9 cellular contexts compared by ENCODE assay signal in the genomic region with DNA sequence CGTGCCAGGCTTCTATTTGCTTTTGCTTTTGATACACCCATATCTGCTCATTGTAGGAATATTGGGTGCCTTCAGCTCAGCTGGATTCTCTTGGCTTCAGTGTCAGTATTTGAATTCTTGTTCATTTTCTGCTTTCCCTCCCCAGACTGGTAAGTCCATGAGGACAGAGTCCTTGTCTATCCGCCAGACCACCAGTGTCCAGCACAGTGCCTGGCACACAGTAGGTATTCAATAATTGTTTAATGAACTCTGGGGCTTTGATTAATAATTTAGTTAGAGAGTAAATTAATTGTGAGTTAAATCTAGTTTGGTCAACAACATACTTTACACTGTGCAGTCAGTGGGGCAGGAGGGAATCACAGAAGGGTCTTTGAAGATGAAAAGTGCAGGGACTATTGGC.
DNase-seq lines count a peak whose midpoint lies in the region; ATAC-seq and TF ChIP-seq lines count a peak whose summit lies in the region.
"Had no signal": no experiment of that assay in that cellular context is flagged by ENCODE, and none has a peak within 500 bp of the region (broad histone marks: within the 10 kb centered on the region; RNA-seq: fewer than 3 reads in every experiment).

No MANE protein-coding gene starts in this region.

- H3K36me3 Mint-ChIP-seq in central memory CD8-positive, alpha-beta T cell (ENCODE audit: insufficient read depth): peaks cover 3% of the 10 kb centered on the region
- H3K36me3 Mint-ChIP-seq in naive thymus-derived CD8-positive, alpha-beta T cell: no peaks in the 10 kb centered on the region

- H2AFZ ChIP-seq in KMS-11 (ENCODE audit: low read depth): peak overlapping the region; percentile 72; the same call in 1 of the 2 replicates

- H3K36me3 ChIP-seq in KMS-11 (ENCODE audit: insufficient read depth): no peaks in the 10 kb centered on the region

- H3K4me3 ChIP-seq in KMS-11 (IDR thresholded peaks at IDR 0.05; ENCODE audit: insufficient read depth, low read depth, low read length): no peak overlapping the region
- peak overlapping the region in 1 of 2 donors; percentile 60 for H3K4me3 ChIP-seq in foreskin fibroblast (ENCODE audit: low read depth in 1 of 2, low read length in 2 of 2)

- H3K27me3 ChIP-seq in KMS-11 (ENCODE audit: insufficient read depth, low read depth): no peaks in the 10 kb centered on the region

- H3K9ac ChIP-seq in KMS-11: peak overlapping the region; percentile 89; the same call in 1 of the 2 replicates

- DNase-seq in central memory CD8-positive, alpha-beta T cell (ENCODE audit: low spot score in 2 of 2): no peak
- no peak for DNase-seq in naive thymus-derived CD8-positive, alpha-beta T cell
- no peak for DNase-seq in NCI-H2227 treated with DMSO at 0.1 percent for 48 hours (lab: John Stamatoyannopoulos, UW)
- no peak for DNase-seq in NCI-H524 (lab: John Stamatoyannopoulos, UW)
- no peak for DNase-seq in NOMO-1 treated with DMSO at 0.1 percent for 48 hours (lab: John Stamatoyannopoulos, UW; ENCODE audit: unreplicated experiment)
- no peak for DNase-seq in foreskin fibroblast
- DNase-seq: GDM1 had no signal

- POLR2A ChIA-PET in naive thymus-derived CD8-positive, alpha-beta T cell (lab: Charles Lee): interaction anchor here (0.8 to 1.1 kb wide), 5 partner anchors 9 to 119 kb away, joined by 3 to 7 read pairs (median 3); partner anchors contain the start of gene JUN

- no peaks in the 10 kb centered on the region for H4K20me1 ChIP-seq in KMS-11 (ENCODE audit: insufficient read depth)

- H3K27me3 Mint-ChIP-seq in central memory CD8-positive, alpha-beta T cell: no peaks in the 10 kb centered on the region
- H3K27me3 Mint-ChIP-seq in naive thymus-derived CD8-positive, alpha-beta T cell: no peaks in the 10 kb centered on the region

- peaks cover 31% of the 10 kb centered on the region for H3K4me1 ChIP-seq in KMS-11 (ENCODE audit: low read depth, poor library complexity, severe bottlenecking)

- no peak for TF ChIP-seq CTCF in 22Rv1 (IDR thresholded peaks at IDR 0.05)
- TF ChIP-seq CTCF in KMS-11 (conservative IDR thresholded peaks at IDR 0.05; ENCODE audit: low read depth, low read length): no peak
- no peak for TF ChIP-seq CTCF in foreskin fibroblast (IDR thresholded peaks at IDR 0.05; ENCODE audit: low read depth, low read length)

- peak overlapping the region; percentile 88; the same call in 1 of the 2 replicates for H3K4me2 ChIP-seq in KMS-11

- H3K4me1 Mint-ChIP-seq in central memory CD8-positive, alpha-beta T cell: peaks cover 6% of the 10 kb centered on the region
- peaks cover 6 to 24% (median 17%) of the 10 kb centered on the region in 4 donors for H3K4me1 Mint-ChIP-seq in naive thymus-derived CD8-positive, alpha-beta T cell

- H3K27ac ChIP-seq in 22Rv1 (peak overlapping the region; percentile 97), KMS-11 (peak overlapping the region; percentile 90)

- peak overlapping the region; percentile 81 for H3K4me3 Mint-ChIP-seq in central memory CD8-positive, alpha-beta T cell
- H3K4me3 Mint-ChIP-seq in naive thymus-derived CD8-positive, alpha-beta T cell: peak overlapping the region; percentile 58 to 85 (median 78)

- peak overlapping the region; percentile 91 for H3K27ac Mint-ChIP-seq in central memory CD8-positive, alpha-beta T cell (ENCODE audit: low read depth)
- H3K27ac Mint-ChIP-seq in naive thymus-derived CD8-positive, alpha-beta T cell: peak overlapping the region in 9 of 10 donors; percentile 38 to 88 (median 72)

- ATAC-seq in central memory CD8-positive, alpha-beta T cell (replicated peaks; ENCODE audit: extremely low read depth, poor library complexity, severe bottlenecking): no peak
- no peak for ATAC-seq in naive thymus-derived CD8-positive, alpha-beta T cell

- H3K79me2 ChIP-seq in KMS-11 (ENCODE audit: insufficient read depth, low read depth): no peaks in the 10 kb centered on the region

- H3K9me3 Mint-ChIP-seq in central memory CD8-positive, alpha-beta T cell: no peaks in the 10 kb centered on the region
- H3K9me3 Mint-ChIP-seq in naive thymus-derived CD8-positive, alpha-beta T cell: no peaks in the 10 kb centered on the region
